ENCODE assay signal across 30 cellular contexts in the genomic region with DNA sequence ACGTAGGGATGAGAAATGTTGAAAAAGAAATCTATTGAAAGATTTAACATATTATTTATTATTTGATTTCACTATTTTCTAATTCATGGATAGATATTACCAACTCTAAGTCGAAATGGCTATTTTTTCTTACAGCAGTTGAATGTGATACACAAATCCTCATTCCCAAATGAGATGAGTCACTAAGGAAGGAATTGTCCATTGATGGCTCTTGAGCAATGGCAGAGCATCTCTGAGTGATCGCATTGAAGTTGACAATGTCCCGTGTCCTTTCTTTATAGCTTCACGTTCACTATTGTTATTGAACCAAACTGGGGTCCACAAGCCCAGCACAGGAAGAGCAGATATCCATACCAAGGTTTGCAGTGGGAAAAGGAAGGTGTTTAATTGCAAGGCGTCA.
"Had no signal": no experiment of that assay in that cellular context is flagged by ENCODE, and none has a peak within 500 bp of the region (broad histone marks: within the 10 kb centered on the region; RNA-seq: fewer than 3 reads in every experiment).

No MANE protein-coding gene starts in this region.

- H2AFZ ChIP-seq: hepatocyte had no signal

- H3K4me3 Mint-ChIP-seq: activated CD4-positive, alpha-beta memory T cell treated with anti-CD3 and anti-CD28 coated beads for 36 hours; activated T-cell treated with anti-CD3 and anti-CD28 coated beads, Interleukin-2, amount 50 U/mL, for 4 hours; activated T-helper 17 cell treated with anti-CD3 and anti-CD28 coated beads, Interleukin-2, amount 50 U/mL, for 72 hours; central memory CD8-positive, alpha-beta T cell; nephron; stimulated activated naive B cell treated with anti-CD40 and anti-IgM and Interleukin-4, amounts not matched to agents 10 μg/mL and 1 μg/mL and 100 μg/mL, for 72 hours had no signal

- H3K9me3 ChIP-seq: neutrophil, prostate gland, thyroid gland, upper lobe of right lung had no signal

- H3K4me2 ChIP-seq: hepatocyte, smooth muscle cell had no signal

- H3K36me3 Mint-ChIP-seq: activated CD4-positive, alpha-beta memory T cell treated with anti-CD3 and anti-CD28 coated beads for 36 hours had no signal

- FAIRE-seq: bronchial epithelial cell, keratinocyte, TTC549 had no signal

- H3K4me1 ChIP-seq: prostate gland, stomach, thyroid gland, upper lobe of right lung had no signal

- DNase-seq: activated CD4-positive, alpha-beta memory T cell treated with anti-CD3 and anti-CD28 coated beads for 36 hours; activated CD4-positive, alpha-beta T cell treated with anti-CD3 and anti-CD28 coated beads for 48 hours; activated CD8-positive, alpha-beta memory T cell treated with anti-CD3 and anti-CD28 coated beads, Interleukin-2, amount 50 U/mL, for 48 hours; activated gamma-delta T cell treated with Interleukin-2 at 50 U/mL for 16 hours; activated naive CD4-positive, alpha-beta T cell treated with anti-CD3 and anti-CD28 coated beads, Interleukin-2, amount 50 U/mL, for 16 hours; activated T-cell treated with anti-CD3 and anti-CD28 coated beads, Interleukin-2, amount 50 U/mL, for 4 hours; effector memory CD4-positive, alpha-beta T cell; glutamatergic neuron; left cardiac atrium; retina; stimulated activated CD4-positive, alpha-beta T cell treated with anti-CD3 and anti-CD28 coated beads, Interleukin-1b, Interleukin-23, amount 100 ng/mL, for 48 hours; stimulated activated naive B cell treated with anti-CD40 and anti-IgM and Interleukin-4, amounts not matched to agents 10 μg/mL and 1 μg/mL and 100 μg/mL, for 72 hours; stomach; T-helper 9 cell; thyroid gland; upper lobe of right lung; WERI-Rb-1 had no signal

- H3K36me3 ChIP-seq: neutrophil, prostate gland, stomach, thyroid gland, upper lobe of right lung, WERI-Rb-1 had no signal

- H3K27ac Mint-ChIP-seq: activated CD4-positive, alpha-beta memory T cell treated with anti-CD3 and anti-CD28 coated beads for 36 hours; activated T-helper 17 cell treated with anti-CD3 and anti-CD28 coated beads, Interleukin-2, amount 50 U/mL, for 72 hours; nephron; stimulated activated naive B cell treated with anti-CD40 and anti-IgM and Interleukin-4, amounts not matched to agents 10 μg/mL and 1 μg/mL and 100 μg/mL, for 72 hours had no signal

- H3K27ac ChIP-seq: hepatocyte, neutrophil, prostate gland, stomach, thyroid gland, upper lobe of right lung, WERI-Rb-1 had no signal

- ATAC-seq: activated CD4-positive, CD25-positive, alpha-beta regulatory T cell treated with anti-CD3 and anti-CD28 coated beads, Interleukin-2, amount 50 U/mL, for 24 hours; activated T-cell treated with anti-CD3 and anti-CD28 coated beads, Interleukin-2, amount 50 U/mL, for 4 hours; activated T-helper 17 cell treated with anti-CD3 and anti-CD28 coated beads, Interleukin-2, amount 50 U/mL, for 72 hours; left ventricle myocardium superior; sciatic nerve; stimulated activated naive B cell treated with anti-CD40 and anti-IgM and Interleukin-4, amounts not matched to agents 10 μg/mL and 1 μg/mL and 100 μg/mL, for 72 hours; upper lobe of right lung had no signal

- H3K27me3 Mint-ChIP-seq: activated CD4-positive, alpha-beta memory T cell treated with anti-CD3 and anti-CD28 coated beads for 36 hours; activated T-helper 17 cell treated with anti-CD3 and anti-CD28 coated beads, Interleukin-2, amount 50 U/mL, for 72 hours; central memory CD8-positive, alpha-beta T cell had no signal

- H3K4me3 ChIP-seq: hepatocyte, prostate gland, smooth muscle cell, stomach, thyroid gland, upper lobe of right lung had no signal

- H3K27me3 ChIP-seq: hepatocyte, neutrophil, stomach, thyroid gland, upper lobe of right lung had no signal

- H3K4me1 Mint-ChIP-seq: activated T-helper 17 cell treated with anti-CD3 and anti-CD28 coated beads, Interleukin-2, amount 50 U/mL, for 72 hours; central memory CD8-positive, alpha-beta T cell; nephron; stimulated activated naive B cell treated with anti-CD40 and anti-IgM and Interleukin-4, amounts not matched to agents 10 μg/mL and 1 μg/mL and 100 μg/mL, for 72 hours had no signal
